8 cellular contexts compared by ENCODE assay signal in genomic region chr7:23530901-23531793, GRCh38. TPM values are rescaled to one million over a fixed set of nuclear protein-coding genes. Genes with fewer than 3 reads are reported as not detected.
A peak's percentile ranks its signal among the peaks of the same experiment; 100 is the strongest.
DNase-seq lines count a peak whose midpoint lies in the region; ATAC-seq and TF ChIP-seq lines count a peak whose summit lies in the region.

No MANE protein-coding gene starts in this region.

- H3K4me3 ChIP-seq in BE2C (ENCODE audit: low read depth, low read length) (peak overlapping the region; percentile 90), muscle layer of colon (ENCODE audit: low read depth in 1 of 2, low read length in 2 of 2) (peak overlapping the region; percentile 83 to 99)

- DNase-seq in BE2C, result peak; percentile 66
- DNase-seq in NOMO-1 treated with DMSO at 0.1 percent for 48 hours (lab: John Stamatoyannopoulos, UW; ENCODE audit: unreplicated experiment), result peak; percentile 65
- peak; percentile 70 to 74 for DNase-seq in activated T-cell treated with anti-CD3 and anti-CD28 coated beads, Interleukin-2, amount 50 U/mL, for 48 hours
- DNase-seq in stimulated activated effector memory CD8-positive, alpha-beta T cell treated with anti-CD3 and anti-CD28 coated beads, Interleukin-12 subunit alpha, Interleukin-12 subunit beta, amount 100 ng/mL, for 72 hours (ENCODE audit: low spot score in 2 of 2), result peak; percentile 39 to 85

- H3K27me3 ChIP-seq in BE2C (no peaks in the 10 kb centered on the region), muscle layer of colon (ENCODE audit: control insufficient read depth in 1 of 2, insufficient read depth in 2 of 2, low read length in 2 of 2) (no peaks in the 10 kb centered on the region)

- no peaks in the 10 kb centered on the region for H3K9me3 ChIP-seq in BE2C
- no peaks in the 10 kb centered on the region for H3K9me3 ChIP-seq in muscle layer of colon (ENCODE audit: low read length)

- peak; percentile 34 for ATAC-seq in GM19023 (IDR thresholded peaks at IDR 0.05; ENCODE audit: unreplicated experiment)
- ATAC-seq in HG03196 (IDR thresholded peaks at IDR 0.05; ENCODE audit: unreplicated experiment), result peak; percentile 17
- peak; percentile 75 for ATAC-seq in esophagus mucosa
- ATAC-seq in stimulated activated effector memory CD8-positive, alpha-beta T cell treated with anti-CD3 and anti-CD28 coated beads, Interleukin-12 subunit alpha, Interleukin-12 subunit beta, amount 100 ng/mL, for 72 hours, result peak; percentile 60

- TF ChIP-seq CTCF in BE2C (IDR thresholded peaks at IDR 0.05; ENCODE audit: low read depth, low read length), result no peak

- H3K4me1 ChIP-seq in BE2C, result peaks cover 3% of the 10 kb centered on the region; the same call in 1 of the 2 replicates
- H3K4me1 ChIP-seq in muscle layer of colon (ENCODE audit: insufficient read depth, low read length), result peaks cover 27% of the 10 kb centered on the region

- H3K36me3 Mint-ChIP-seq in stimulated activated effector memory CD8-positive, alpha-beta T cell treated with anti-CD3 and anti-CD28 coated beads, Interleukin-12 subunit alpha, Interleukin-12 subunit beta, amount 100 ng/mL, for 72 hours, result peaks cover 58% of the 10 kb centered on the region

- peak overlapping the region; percentile 99 for H3K9ac ChIP-seq in muscle layer of colon (ENCODE audit: low read length)

- H3K27ac Mint-ChIP-seq in stimulated activated effector memory CD8-positive, alpha-beta T cell treated with anti-CD3 and anti-CD28 coated beads, Interleukin-12 subunit alpha, Interleukin-12 subunit beta, amount 100 ng/mL, for 72 hours, result peak overlapping the region; percentile 100

- peak overlapping the region; percentile 97 for H3K4me3 Mint-ChIP-seq in stimulated activated effector memory CD8-positive, alpha-beta T cell treated with anti-CD3 and anti-CD28 coated beads, Interleukin-12 subunit alpha, Interleukin-12 subunit beta, amount 100 ng/mL, for 72 hours

- H3K4me1 Mint-ChIP-seq in stimulated activated effector memory CD8-positive, alpha-beta T cell treated with anti-CD3 and anti-CD28 coated beads, Interleukin-12 subunit alpha, Interleukin-12 subunit beta, amount 100 ng/mL, for 72 hours, result peaks cover 48% of the 10 kb centered on the region

- H3K9me3 Mint-ChIP-seq in stimulated activated effector memory CD8-positive, alpha-beta T cell treated with anti-CD3 and anti-CD28 coated beads, Interleukin-12 subunit alpha, Interleukin-12 subunit beta, amount 100 ng/mL, for 72 hours, result no peaks in the 10 kb centered on the region

- H3K36me3 ChIP-seq in BE2C (peaks cover 9% of the 10 kb centered on the region), muscle layer of colon (ENCODE audit: insufficient read depth, low read length) (no peaks in the 10 kb centered on the region)

- peak overlapping the region; percentile 87 for H3K27ac ChIP-seq in muscle layer of colon (ENCODE audit: low read depth, low read length)

RNA-seq across cellular contexts. Expression of gene TRA2A, which starts 0.6 kb away (rescaled TPM):
- 65.7 TPM for polyA plus RNA-seq in BE2C (2012; ENCODE audit: insufficient read depth, insufficient read length, low read depth)
- 74.9 TPM for total RNA-seq in esophagus mucosa

Comparison
In these comparisons a context has a peak if more than half of its experiments do, and no peak if none do; other contexts are left out.
1. Peak in every context shown above with its lines: DNase-seq, ATAC-seq, H3K4me3 ChIP-seq and H3K27ac ChIP-seq.
2. ATAC-seq: peak in every context shown above with its lines; median percentile 75 in esophagus mucosa; 60 in stimulated activated effector memory CD8-positive, alpha-beta T cell treated with anti-CD3 and anti-CD28 coated beads, Interleukin-12 subunit alpha, Interleukin-12 subunit beta, amount 100 ng/mL, for 72 hours; 34 in GM19023; 17 in HG03196.